In the genomic region with DNA sequence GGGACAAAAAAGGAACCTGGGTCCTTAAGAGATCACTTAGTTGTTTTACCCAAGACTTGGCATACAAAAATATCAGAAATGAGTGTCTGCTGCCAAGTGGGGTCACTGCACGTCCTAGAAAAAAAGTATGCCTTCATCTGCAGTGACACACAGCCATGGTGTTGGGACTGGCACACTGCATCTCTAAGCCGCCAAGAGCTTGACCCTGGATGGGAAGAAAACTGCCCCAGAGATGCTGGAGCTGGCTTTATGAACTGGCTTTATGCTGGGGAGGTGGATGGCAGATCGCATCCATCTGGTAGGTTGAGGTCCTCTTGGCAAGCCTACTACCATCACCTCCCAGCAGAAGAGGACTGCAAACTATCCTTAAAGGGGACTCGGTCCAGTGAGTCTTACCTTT, we compare ENCODE assay signal across 9 cellular contexts. TPM values are rescaled to one million over a fixed set of nuclear protein-coding genes. Genes with fewer than 3 reads are reported as not detected.
DNase-seq lines count a peak whose midpoint lies in the region; ATAC-seq and TF ChIP-seq lines count a peak whose summit lies in the region.
"Had no signal": no experiment of that assay in that cellular context is flagged by ENCODE, and none has a peak within 500 bp of the region (broad histone marks: within the 10 kb centered on the region; RNA-seq: fewer than 3 reads in every experiment).

No MANE protein-coding gene starts in this region.

- H3K27ac Mint-ChIP-seq in neural crest cell (ENCODE audit: unreplicated experiment) = peak overlapping the region; percentile 50

- no peaks in the 10 kb centered on the region for H3K27me3 Mint-ChIP-seq in neural crest cell (ENCODE audit: low read depth)

- POLR2A ChIA-PET in AG04450 (lab: Yijun Ruan, JAX) = interaction anchor here (0.9 to 1.4 kb wide), 7 partner anchors 10 to 52 kb away, joined by 3 to 16 read pairs (median 6); a partner anchor contains a TSS

- peak overlapping the region in 1 of 2 donors; percentile 35 for H3K9ac ChIP-seq in colonic mucosa (ENCODE audit: low read depth in 2 of 2, low read length in 2 of 2)

- H3K4me3 ChIP-seq in AG04450 (ENCODE audit: low read depth, low read length) (no peak overlapping the region), colonic mucosa (no peak overlapping the region)

- intact Hi-C loops in colonic mucosa (cut with DNase I) = no loop called here

- peaks cover 8% of the 10 kb centered on the region for H3K4me1 ChIP-seq in colonic mucosa

- CTCF ChIA-PET in AG04450 (lab: Charles Lee) = interaction anchor here (0.6 to 2.6 kb wide), 10 partner anchors 12 to 465 kb away, joined by 3 to 9 read pairs (median 4); a partner anchor contains a TSS

- DNase-seq in AG04450 (ENCODE audit: low read depth, low spot score) = no peak
- peak; percentile 63 for DNase-seq in M059J (ENCODE audit: low read depth)
- DNase-seq in colonic mucosa = no peak
- no peak for DNase-seq in neural crest cell (ENCODE audit: low read depth, low spot score)
- no peak for DNase-seq in glomerular visceral epithelial cell (ENCODE audit: extremely low spot score)
- no peak for DNase-seq in islet precursor cell
- no peak for DNase-seq in stimulated activated CD4-positive, alpha-beta T cell treated with anti-CD3 and anti-CD28 coated beads, Interleukin-4, amount 100 ng/mL, for 24 hours
- DNase-seq: KBM-7 had no signal

- H3K9me3 ChIP-seq in AG04450 (ENCODE audit: control insufficient read depth, insufficient read depth, low read length) = no peaks in the 10 kb centered on the region
- no peaks in the 10 kb centered on the region for H3K9me3 ChIP-seq in colonic mucosa

- H3K27ac ChIP-seq in AG04450 (ENCODE audit: low read depth, low read length) = peak overlapping the region; percentile 94
- peak overlapping the region; percentile 60 for H3K27ac ChIP-seq in colonic mucosa

- no peak for ATAC-seq in HG02798 (IDR thresholded peaks at IDR 0.05; ENCODE audit: poor library complexity, unreplicated experiment)

- no peaks in the 10 kb centered on the region for H3K9me3 Mint-ChIP-seq in neural crest cell

- no peak overlapping the region for H3K4me3 Mint-ChIP-seq in neural crest cell

- no peaks in the 10 kb centered on the region for H3K36me3 ChIP-seq in colonic mucosa

- H3K27me3 ChIP-seq in AG04450 (ENCODE audit: control insufficient read depth, insufficient read depth, low read length) (no peaks in the 10 kb centered on the region), colonic mucosa (no peaks in the 10 kb centered on the region)

- H3K36me3 Mint-ChIP-seq in neural crest cell (ENCODE audit: low read depth) = no peaks in the 10 kb centered on the region

- H3K4me1 Mint-ChIP-seq in neural crest cell = peaks cover 15% of the 10 kb centered on the region

- TF ChIP-seq CTCF in AG04450 (IDR thresholded peaks at IDR 0.05; ENCODE audit: low read depth, low read length) (no peak), colonic mucosa (IDR thresholded peaks at IDR 0.05) (no peak), neural crest cell (conservative IDR thresholded peaks at IDR 0.05) (no peak)

RNA-seq across cellular contexts. Expression of a gene that starts 51.6 kb away (rescaled TPM):
- polyA plus RNA-seq in AG04450 (2011; rRNA removed) = 22.6 and 30.0 TPM in 2 replicates
- polyA minus RNA-seq in AG04450 (2011; rRNA and poly(A)+ RNA removed) = 47.8 and 59.2 TPM in 2 replicates
- total RNA-seq in M059J (2014; rRNA removed; shearing (Covaris generic)) = 31.7 and 36.1 TPM in 2 replicates
- total RNA-seq in colonic mucosa (10 to 100 TPM; 59.7 to 87.8 TPM), neural crest cell (4.5 and 4.7 TPM in 2 replicates)
